ENCODE assay signal across 1 cellular context in the genomic region with DNA sequence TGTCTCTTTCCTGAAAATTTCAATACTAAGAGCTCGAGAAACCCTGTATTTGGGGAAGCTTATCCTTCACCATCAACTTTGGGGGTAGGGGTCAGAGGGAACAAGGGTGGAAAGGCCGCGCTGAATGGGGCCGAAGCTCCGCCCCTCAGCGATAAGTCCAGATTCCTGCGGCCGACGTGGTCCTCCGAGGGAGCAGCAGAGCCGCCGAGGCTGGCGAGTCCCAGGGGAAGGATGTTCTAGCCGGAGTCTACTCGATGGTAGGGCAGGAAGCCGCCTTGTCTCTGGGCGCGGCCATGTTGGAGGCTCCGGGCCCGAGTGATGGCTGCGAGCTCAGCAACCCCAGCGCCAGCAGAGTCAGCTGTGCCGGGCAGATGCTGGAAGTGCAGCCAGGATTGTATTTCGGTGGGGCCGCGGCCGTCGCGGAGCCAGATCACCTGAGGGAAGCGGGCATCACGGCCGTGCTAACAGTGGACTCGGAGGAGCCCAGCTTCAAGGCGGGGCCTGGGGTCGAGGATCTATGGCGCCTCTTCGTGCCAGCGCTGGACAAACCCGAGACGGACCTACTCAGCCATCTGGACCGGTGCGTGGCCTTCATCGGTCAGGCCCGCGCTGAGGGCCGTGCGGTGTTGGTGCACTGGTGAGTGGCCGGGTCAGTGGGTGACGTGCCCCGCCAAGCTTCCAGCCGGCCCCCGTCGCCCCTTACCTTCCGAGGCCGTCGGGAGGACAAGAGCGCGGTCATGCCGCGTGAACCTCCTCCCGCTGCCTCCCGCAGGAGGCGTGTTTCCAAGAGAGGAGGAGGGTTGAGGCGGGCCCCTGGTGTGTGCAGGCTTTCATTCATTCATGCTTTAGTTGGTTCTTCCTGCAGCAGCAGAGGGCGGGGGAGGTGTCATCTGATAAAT.
TF ChIP-seq lines count a peak whose summit lies in the region.

A gene with protein sequence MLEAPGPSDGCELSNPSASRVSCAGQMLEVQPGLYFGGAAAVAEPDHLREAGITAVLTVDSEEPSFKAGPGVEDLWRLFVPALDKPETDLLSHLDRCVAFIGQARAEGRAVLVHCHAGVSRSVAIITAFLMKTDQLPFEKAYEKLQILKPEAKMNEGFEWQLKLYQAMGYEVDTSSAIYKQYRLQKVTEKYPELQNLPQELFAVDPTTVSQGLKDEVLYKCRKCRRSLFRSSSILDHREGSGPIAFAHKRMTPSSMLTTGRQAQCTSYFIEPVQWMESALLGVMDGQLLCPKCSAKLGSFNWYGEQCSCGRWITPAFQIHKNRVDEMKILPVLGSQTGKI (plus strand): TSS at position 278 of the 899 bp plus-strand sequence. CDS start 16 bp downstream, at position 294.

TF ChIP-seq in HepG2, 621 proteins besides CTCF, POLR2A, EP300 and RAD21 (continued from another document and continues in another):
- no peak for TF ChIP-seq ZFP37 (CRISPR knock-in tag; IDR thresholded peaks at IDR 0.05; ENCODE audit: borderline replicate concordance)
- TF ChIP-seq RCOR2 (CRISPR knock-in tag; IDR thresholded peaks at IDR 0.05) = 0 out of 2 replicates have a peak, but pooled peaks have one; percentile 7
- no peak for TF ChIP-seq CBX1 (IDR thresholded peaks at IDR 0.05; ENCODE audit: low read depth)
- TF ChIP-seq TBL1XR1 (IDR thresholded peaks at IDR 0.05; ENCODE audit: borderline replicate concordance, low read length, partially characterized antibody) = no peak
- no peak for TF ChIP-seq ZC3H4 (CRISPR knock-in tag; IDR thresholded peaks at IDR 0.05; ENCODE audit: borderline replicate concordance)
- TF ChIP-seq ETV5 (CRISPR knock-in tag; IDR thresholded peaks at IDR 0.05; ENCODE audit: borderline replicate concordance) = peak; percentile 35; the same call in 1 of the 2 replicates
- TF ChIP-seq CREM (IDR thresholded peaks at IDR 0.05) = no peak; the same call in 1 of the 2 replicates
- no peak for TF ChIP-seq CREM (CRISPR knock-in tag; IDR thresholded peaks at IDR 0.05)
- peak; percentile 42 for TF ChIP-seq SKI (IDR thresholded peaks at IDR 0.05; ENCODE audit: partially characterized antibody)
- TF ChIP-seq FOXP1 (IDR thresholded peaks at IDR 0.05) = no peak
- TF ChIP-seq FOXP1 (CRISPR knock-in tag; IDR thresholded peaks at IDR 0.05) = no peak
- TF ChIP-seq ZIK1 (CRISPR knock-in tag; IDR thresholded peaks at IDR 0.05; ENCODE audit: borderline replicate concordance, low read depth) = peak; percentile 49; the same call in 1 of the 2 replicates
- TF ChIP-seq ZFYVE20 (CRISPR knock-in tag; IDR thresholded peaks at IDR 0.05; ENCODE audit: borderline replicate concordance, low read depth) = no peak
- TF ChIP-seq, protein P1, sequence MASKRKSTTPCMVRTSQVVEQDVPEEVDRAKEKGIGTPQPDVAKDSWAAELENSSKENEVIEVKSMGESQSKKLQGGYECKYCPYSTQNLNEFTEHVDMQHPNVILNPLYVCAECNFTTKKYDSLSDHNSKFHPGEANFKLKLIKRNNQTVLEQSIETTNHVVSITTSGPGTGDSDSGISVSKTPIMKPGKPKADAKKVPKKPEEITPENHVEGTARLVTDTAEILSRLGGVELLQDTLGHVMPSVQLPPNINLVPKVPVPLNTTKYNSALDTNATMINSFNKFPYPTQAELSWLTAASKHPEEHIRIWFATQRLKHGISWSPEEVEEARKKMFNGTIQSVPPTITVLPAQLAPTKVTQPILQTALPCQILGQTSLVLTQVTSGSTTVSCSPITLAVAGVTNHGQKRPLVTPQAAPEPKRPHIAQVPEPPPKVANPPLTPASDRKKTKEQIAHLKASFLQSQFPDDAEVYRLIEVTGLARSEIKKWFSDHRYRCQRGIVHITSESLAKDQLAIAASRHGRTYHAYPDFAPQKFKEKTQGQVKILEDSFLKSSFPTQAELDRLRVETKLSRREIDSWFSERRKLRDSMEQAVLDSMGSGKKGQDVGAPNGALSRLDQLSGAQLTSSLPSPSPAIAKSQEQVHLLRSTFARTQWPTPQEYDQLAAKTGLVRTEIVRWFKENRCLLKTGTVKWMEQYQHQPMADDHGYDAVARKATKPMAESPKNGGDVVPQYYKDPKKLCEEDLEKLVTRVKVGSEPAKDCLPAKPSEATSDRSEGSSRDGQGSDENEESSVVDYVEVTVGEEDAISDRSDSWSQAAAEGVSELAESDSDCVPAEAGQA (IDR thresholded peaks at IDR 0.05; ENCODE audit: low read depth) = peak; percentile 68
- TF ChIP-seq, protein P1 (CRISPR knock-in tag; IDR thresholded peaks at IDR 0.05; ENCODE audit: borderline replicate concordance) = no peak
- TF ChIP-seq GATA4 (IDR thresholded peaks at IDR 0.05; ENCODE audit: borderline replicate concordance, low read depth) = no peak
- peak; percentile 84 for TF ChIP-seq SP5 (CRISPR knock-in tag; IDR thresholded peaks at IDR 0.05; ENCODE audit: borderline replicate concordance, low read depth)
- TF ChIP-seq ZNF496 (CRISPR knock-in tag; IDR thresholded peaks at IDR 0.05; ENCODE audit: insufficient replicate concordance) = no peak
- no peak for TF ChIP-seq ZNF557 (CRISPR knock-in tag; IDR thresholded peaks at IDR 0.05)
- TF ChIP-seq, protein P2, sequence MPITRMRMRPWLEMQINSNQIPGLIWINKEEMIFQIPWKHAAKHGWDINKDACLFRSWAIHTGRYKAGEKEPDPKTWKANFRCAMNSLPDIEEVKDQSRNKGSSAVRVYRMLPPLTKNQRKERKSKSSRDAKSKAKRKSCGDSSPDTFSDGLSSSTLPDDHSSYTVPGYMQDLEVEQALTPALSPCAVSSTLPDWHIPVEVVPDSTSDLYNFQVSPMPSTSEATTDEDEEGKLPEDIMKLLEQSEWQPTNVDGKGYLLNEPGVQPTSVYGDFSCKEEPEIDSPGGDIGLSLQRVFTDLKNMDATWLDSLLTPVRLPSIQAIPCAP (CRISPR knock-in tag; IDR thresholded peaks at IDR 0.05; ENCODE audit: low read depth) = peak; percentile 30; the same call in 1 of the 2 replicates
- no peak for TF ChIP-seq ZNF577 (CRISPR knock-in tag; IDR thresholded peaks at IDR 0.05; ENCODE audit: borderline replicate concordance, low read depth)
- TF ChIP-seq, protein P3, sequence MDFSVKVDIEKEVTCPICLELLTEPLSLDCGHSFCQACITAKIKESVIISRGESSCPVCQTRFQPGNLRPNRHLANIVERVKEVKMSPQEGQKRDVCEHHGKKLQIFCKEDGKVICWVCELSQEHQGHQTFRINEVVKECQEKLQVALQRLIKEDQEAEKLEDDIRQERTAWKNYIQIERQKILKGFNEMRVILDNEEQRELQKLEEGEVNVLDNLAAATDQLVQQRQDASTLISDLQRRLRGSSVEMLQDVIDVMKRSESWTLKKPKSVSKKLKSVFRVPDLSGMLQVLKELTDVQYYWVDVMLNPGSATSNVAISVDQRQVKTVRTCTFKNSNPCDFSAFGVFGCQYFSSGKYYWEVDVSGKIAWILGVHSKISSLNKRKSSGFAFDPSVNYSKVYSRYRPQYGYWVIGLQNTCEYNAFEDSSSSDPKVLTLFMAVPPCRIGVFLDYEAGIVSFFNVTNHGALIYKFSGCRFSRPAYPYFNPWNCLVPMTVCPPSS (IDR thresholded peaks at IDR 0.05) = no peak
- no peak for TF ChIP-seq ZMAT3 (CRISPR knock-in tag; conservative IDR thresholded peaks at IDR 0.05)
- TF ChIP-seq MEF2D (CRISPR knock-in tag; IDR thresholded peaks at IDR 0.05) = peak; percentile 67
- TF ChIP-seq, protein P4, sequence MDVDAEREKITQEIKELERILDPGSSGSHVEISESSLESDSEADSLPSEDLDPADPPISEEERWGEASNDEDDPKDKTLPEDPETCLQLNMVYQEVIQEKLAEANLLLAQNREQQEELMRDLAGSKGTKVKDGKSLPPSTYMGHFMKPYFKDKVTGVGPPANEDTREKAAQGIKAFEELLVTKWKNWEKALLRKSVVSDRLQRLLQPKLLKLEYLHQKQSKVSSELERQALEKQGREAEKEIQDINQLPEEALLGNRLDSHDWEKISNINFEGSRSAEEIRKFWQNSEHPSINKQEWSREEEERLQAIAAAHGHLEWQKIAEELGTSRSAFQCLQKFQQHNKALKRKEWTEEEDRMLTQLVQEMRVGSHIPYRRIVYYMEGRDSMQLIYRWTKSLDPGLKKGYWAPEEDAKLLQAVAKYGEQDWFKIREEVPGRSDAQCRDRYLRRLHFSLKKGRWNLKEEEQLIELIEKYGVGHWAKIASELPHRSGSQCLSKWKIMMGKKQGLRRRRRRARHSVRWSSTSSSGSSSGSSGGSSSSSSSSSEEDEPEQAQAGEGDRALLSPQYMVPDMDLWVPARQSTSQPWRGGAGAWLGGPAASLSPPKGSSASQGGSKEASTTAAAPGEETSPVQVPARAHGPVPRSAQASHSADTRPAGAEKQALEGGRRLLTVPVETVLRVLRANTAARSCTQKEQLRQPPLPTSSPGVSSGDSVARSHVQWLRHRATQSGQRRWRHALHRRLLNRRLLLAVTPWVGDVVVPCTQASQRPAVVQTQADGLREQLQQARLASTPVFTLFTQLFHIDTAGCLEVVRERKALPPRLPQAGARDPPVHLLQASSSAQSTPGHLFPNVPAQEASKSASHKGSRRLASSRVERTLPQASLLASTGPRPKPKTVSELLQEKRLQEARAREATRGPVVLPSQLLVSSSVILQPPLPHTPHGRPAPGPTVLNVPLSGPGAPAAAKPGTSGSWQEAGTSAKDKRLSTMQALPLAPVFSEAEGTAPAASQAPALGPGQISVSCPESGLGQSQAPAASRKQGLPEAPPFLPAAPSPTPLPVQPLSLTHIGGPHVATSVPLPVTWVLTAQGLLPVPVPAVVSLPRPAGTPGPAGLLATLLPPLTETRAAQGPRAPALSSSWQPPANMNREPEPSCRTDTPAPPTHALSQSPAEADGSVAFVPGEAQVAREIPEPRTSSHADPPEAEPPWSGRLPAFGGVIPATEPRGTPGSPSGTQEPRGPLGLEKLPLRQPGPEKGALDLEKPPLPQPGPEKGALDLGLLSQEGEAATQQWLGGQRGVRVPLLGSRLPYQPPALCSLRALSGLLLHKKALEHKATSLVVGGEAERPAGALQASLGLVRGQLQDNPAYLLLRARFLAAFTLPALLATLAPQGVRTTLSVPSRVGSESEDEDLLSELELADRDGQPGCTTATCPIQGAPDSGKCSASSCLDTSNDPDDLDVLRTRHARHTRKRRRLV (CRISPR knock-in tag; IDR thresholded peaks at IDR 0.05) = 0 out of 2 replicates have a peak, but pooled peaks have one; percentile 32
- peak; percentile 85; the same call in 1 of the 2 replicates for TF ChIP-seq PAWR (CRISPR knock-in tag; IDR thresholded peaks at IDR 0.05; ENCODE audit: borderline replicate concordance)
- TF ChIP-seq, protein P5, sequence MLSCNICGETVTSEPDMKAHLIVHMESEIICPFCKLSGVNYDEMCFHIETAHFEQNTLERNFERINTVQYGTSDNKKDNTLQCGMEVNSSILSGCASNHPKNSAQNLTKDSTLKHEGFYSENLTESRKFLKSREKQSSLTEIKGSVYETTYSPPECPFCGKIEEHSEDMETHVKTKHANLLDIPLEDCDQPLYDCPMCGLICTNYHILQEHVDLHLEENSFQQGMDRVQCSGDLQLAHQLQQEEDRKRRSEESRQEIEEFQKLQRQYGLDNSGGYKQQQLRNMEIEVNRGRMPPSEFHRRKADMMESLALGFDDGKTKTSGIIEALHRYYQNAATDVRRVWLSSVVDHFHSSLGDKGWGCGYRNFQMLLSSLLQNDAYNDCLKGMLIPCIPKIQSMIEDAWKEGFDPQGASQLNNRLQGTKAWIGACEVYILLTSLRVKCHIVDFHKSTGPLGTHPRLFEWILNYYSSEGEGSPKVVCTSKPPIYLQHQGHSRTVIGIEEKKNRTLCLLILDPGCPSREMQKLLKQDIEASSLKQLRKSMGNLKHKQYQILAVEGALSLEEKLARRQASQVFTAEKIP (CRISPR knock-in tag; IDR thresholded peaks at IDR 0.05; ENCODE audit: borderline replicate concordance) = no peak
- peak; percentile 92 for TF ChIP-seq AGO2 (optimal IDR thresholded peaks at IDR 0.05; ENCODE audit: low read depth, low read length)
- TF ChIP-seq ZNF773 (CRISPR knock-in tag; IDR thresholded peaks at IDR 0.05; ENCODE audit: borderline replicate concordance) = peak; percentile 66; the same call in 1 of the 2 replicates
- no peak for TF ChIP-seq AHR (CRISPR knock-in tag; IDR thresholded peaks at IDR 0.05)
- TF ChIP-seq HHEX (CRISPR knock-in tag; IDR thresholded peaks at IDR 0.05) = no peak
